In genomic region chr17:32297860-32298259, GRCh38 we compare ENCODE assay signal across 15 cellular contexts. TPM values are rescaled to one million over a fixed set of nuclear protein-coding genes. Genes with fewer than 3 reads are reported as not detected.
DNase-seq lines count a peak whose midpoint lies in the region; ATAC-seq, FAIRE-seq and TF ChIP-seq lines count a peak whose summit lies in the region.
"Had no signal": no experiment of that assay in that cellular context is flagged by ENCODE, and none has a peak within 500 bp of the region (broad histone marks: within the 10 kb centered on the region; RNA-seq: fewer than 3 reads in every experiment).

No MANE protein-coding gene starts in this region.

- TF ChIP-seq EP300 in H1 (IDR thresholded peaks at IDR 0.05; ENCODE audit: borderline replicate concordance in 1 of 2, low read depth in 2 of 2, low read length in 2 of 2), result no peak

- H3K36me3 ChIP-seq in HEK293 (ENCODE audit: control insufficient read depth in 2 of 2, insufficient read depth in 1 of 2, low read length in 2 of 2) (peaks cover 0 to 8% of the 10 kb centered on the region in 2 experiments; a peak in 2 of 3 replicates), H1 (ENCODE audit: control insufficient read depth in 2 of 4, insufficient read depth in 4 of 4, low read length in 3 of 4) (peaks cover 0 to 29% (median 0%) of the 10 kb centered on the region in 4 experiments; a peak in 3 of 8 replicates), osteoblast (ENCODE audit: insufficient read depth, low read length) (no peaks in the 10 kb centered on the region)
- H3K36me3 ChIP-seq: BE2C had no signal

- H3K9me3 ChIP-seq in HEK293 (ENCODE audit: control insufficient read depth, insufficient read depth, low read depth, low read length) (no peaks in the 10 kb centered on the region), H1 (ENCODE audit: insufficient read depth in 2 of 2, low read depth in 1 of 2, low read length in 1 of 2) (no peaks in the 10 kb centered on the region), osteoblast (ENCODE audit: low read depth, low read length) (no peaks in the 10 kb centered on the region)
- H3K9me3 ChIP-seq: BE2C had no signal

- no peak overlapping the region for H3K4ac ChIP-seq in H1 (replicated peaks; ENCODE audit: insufficient read length, low read depth, low read length)

- CTCF ChIA-PET in HEK293 (lab: Yijun Ruan, JAX), result interaction anchor here (1.0 to 2.3 kb wide), 3 partner anchors 22 to 45 kb away, joined by 3 to 7 read pairs (median 4); no protein-coding TSS in a partner anchor
- CTCF ChIA-PET in H1 (lab: Charles Lee; ENCODE audit: partially characterized antibody), result interaction anchor here (0.6 to 1.1 kb wide), 2 partner anchors 27 to 55 kb away, joined by 3 read pairs; no protein-coding TSS in a partner anchor

- POLR2A ChIA-PET in HEK293 (lab: Yijun Ruan, JAX), result no interaction called here
- POLR2A ChIA-PET in H1 (lab: Charles Lee; ENCODE audit: partially characterized antibody), result interaction anchor here (1.0 to 1.7 kb wide), 3 partner anchors 8 to 13 kb away, joined by 3 to 4 read pairs (median 3); no protein-coding TSS in a partner anchor

- H4K91ac ChIP-seq in H1 (replicated peaks; ENCODE audit: insufficient read length, low read length), result no peak overlapping the region

- no peak overlapping the region for H4K5ac ChIP-seq in H1 (ENCODE audit: insufficient read length, low read depth, low read length)

- TF ChIP-seq CTCF in HEK293 (tag by site-specific recombination; IDR thresholded peaks at IDR 0.05), result no peak
- no peak for TF ChIP-seq CTCF in H1 (IDR thresholded peaks at IDR 0.05; ENCODE audit: control extremely low read depth in 1 of 3, insufficient read depth in 1 of 3, low read depth in 1 of 3, low read length in 3 of 3)
- TF ChIP-seq CTCF in osteoblast (IDR thresholded peaks at IDR 0.05; ENCODE audit: extremely low read depth, low read depth, low read length), result no peak

- H3K79me2 ChIP-seq in H1 (ENCODE audit: control insufficient read depth in 1 of 2, insufficient read depth in 2 of 2, low read length in 2 of 2) (no peaks in the 10 kb centered on the region), osteoblast (ENCODE audit: insufficient read depth, low read length) (no peaks in the 10 kb centered on the region)

- DNase-seq in DMS 273 (lab: John Stamatoyannopoulos, UW; ENCODE audit: unreplicated experiment), result peak; percentile 65
- DNase-seq in H1 (ENCODE audit: low read depth in 1 of 2, low spot score in 2 of 2), result no peak
- peak; percentile 69 for DNase-seq in osteoblast (ENCODE audit: insufficient read length, low spot score, missing footprints)
- no peak for DNase-seq in DMS53 treated with DMSO at 0.1 percent for 48 hours (lab: John Stamatoyannopoulos, UW; ENCODE audit: unreplicated experiment)
- DNase-seq: BE2C; CD4-positive, alpha-beta memory T cell; H9 had no signal

- no peak overlapping the region for H3K4me2 ChIP-seq in H1 (ENCODE audit: insufficient read depth in 1 of 2, low read depth in 2 of 2, low read length in 2 of 2)
- no peak overlapping the region for H3K4me2 ChIP-seq in osteoblast (ENCODE audit: insufficient read depth, low read length)
- H3K4me2 ChIP-seq: GM23338 had no signal

- H3K23me2 ChIP-seq in H1 (ENCODE audit: low read depth, low read length), result no peaks in the 10 kb centered on the region

- peaks cover 26% of the 10 kb centered on the region for H3K4me1 ChIP-seq in HEK293 (ENCODE audit: control insufficient read depth, insufficient read depth, low read length)
- H3K4me1 ChIP-seq in H1 (replicated peaks in 1 of 4; ENCODE audit: control insufficient read depth in 3 of 4, insufficient read depth in 4 of 4, low read length in 3 of 4), result peaks cover under 1 to 21% (median 5%) of the 10 kb centered on the region in 4 experiments
- no peaks in the 10 kb centered on the region for H3K4me1 ChIP-seq in osteoblast (ENCODE audit: insufficient read depth, low read length)

- H2BK120ac ChIP-seq in H1 (replicated peaks; ENCODE audit: low read depth, low read length), result no peak overlapping the region

- no peak for TF ChIP-seq POLR2A in H1 (IDR thresholded peaks at IDR 0.05; ENCODE audit: control extremely low read depth in 1 of 2, low read depth in 2 of 2, low read length in 2 of 2)

- peak overlapping the region; percentile 89; the same call in 1 of the 2 replicates for H3K27ac ChIP-seq in HEK293 (ENCODE audit: extremely low read depth, low read depth, low read length)
- H3K27ac ChIP-seq in H1 (ENCODE audit: low read depth, low read length), result no peak overlapping the region
- H3K27ac ChIP-seq in osteoblast (ENCODE audit: low read depth, low read length), result no peak overlapping the region
- H3K27ac ChIP-seq: C4-2B had no signal

- H2AK5ac ChIP-seq in H1 (ENCODE audit: low read depth, low read length), result no peak overlapping the region; the same call in 1 of the 2 replicates

- H3K23ac ChIP-seq in H1 (ENCODE audit: insufficient read length), result no peak overlapping the region

- H2BK5ac ChIP-seq in H1 (ENCODE audit: low read depth, low read length), result no peak overlapping the region; the same call in 1 of the 2 replicates

- H3K14ac ChIP-seq in H1 (ENCODE audit: insufficient read length), result no peak overlapping the region

- TF ChIP-seq RAD21 in H1 (IDR thresholded peaks at IDR 0.05 in 1 of 2, conservative IDR thresholded peaks at IDR 0.05 in 1 of 2; ENCODE audit: low read depth in 2 of 2, low read length in 2 of 2), result no peak

- ATAC-seq in GM18502 (IDR thresholded peaks at IDR 0.05; ENCODE audit: poor library complexity, unreplicated experiment) (no peak), GM21360 (IDR thresholded peaks at IDR 0.05; ENCODE audit: unreplicated experiment) (no peak)
- ATAC-seq: GM12878, GM23338 had no signal

- H2AFZ ChIP-seq in H1 (ENCODE audit: low read length), result no peak overlapping the region
- no peak overlapping the region for H2AFZ ChIP-seq in osteoblast (ENCODE audit: low read length)
- H2AFZ ChIP-seq: GM23338 had no signal

- H3K18ac ChIP-seq in H1 (ENCODE audit: extremely low read depth, low read length), result no peak overlapping the region

- H3K27me3 ChIP-seq in H1 (replicated peaks in 1 of 4; ENCODE audit: control insufficient read depth in 3 of 4, extremely low read depth in 1 of 4, insufficient read depth in 3 of 4, low read length in 3 of 4), result no peaks in the 10 kb centered on the region
- H3K27me3 ChIP-seq in osteoblast (ENCODE audit: insufficient read depth, low read length), result peaks cover 5% of the 10 kb centered on the region
- H3K27me3 ChIP-seq: BE2C had no signal

- 91% methylated on average over 6 of the region's 6 CpGs; no CpG with 5 or more reads in 1 of the 2 experiments for WGBS in H1 (ENCODE audit: extremely low coverage in 1 of 2, insufficient coverage in 1 of 2, insufficient read length in 1 of 2, insufficient replicate concordance in 2 of 2, low coverage in 1 of 2, low lambda C conversion rate in 2 of 2, missing lambda C conversion rate in 1 of 2), 2 experiments

- no peaks in the 10 kb centered on the region for H3K79me1 ChIP-seq in H1 (ENCODE audit: low read depth, low read length)

- H3K4me3 ChIP-seq in HEK293 (ENCODE audit: low read depth, low read length) (no peak overlapping the region), H1 (ENCODE audit: extremely low read depth in 1 of 4, insufficient read depth in 2 of 4, low read depth in 3 of 4, low read length in 4 of 4) (no peak overlapping the region), osteoblast (ENCODE audit: insufficient read depth, low read length) (no peak overlapping the region)
- H3K4me3 ChIP-seq: GM12878, GM23338 had no signal

- no peak overlapping the region for H3K56ac ChIP-seq in H1 (replicated peaks; ENCODE audit: insufficient read length, low read depth, low read length)

- no peak overlapping the region for H2BK20ac ChIP-seq in H1 (ENCODE audit: low read length)

- FAIRE-seq in H1 (lab: Jason Lieb, UNC), result no peak
- FAIRE-seq: A204.1, GM12878 had no signal

- H2BK12ac ChIP-seq in H1 (ENCODE audit: low read depth, low read length), result no peak overlapping the region

- H4K8ac ChIP-seq in H1 (ENCODE audit: extremely low read depth, insufficient read depth, low read length), result no peak overlapping the region

- H4K20me1 ChIP-seq in H1 (replicated peaks in 1 of 2; ENCODE audit: control insufficient read depth in 1 of 2, insufficient read depth in 2 of 2, low read length in 2 of 2) (no peaks in the 10 kb centered on the region), osteoblast (ENCODE audit: insufficient read depth, low read length) (no peaks in the 10 kb centered on the region)

- H3K9ac ChIP-seq in H1 (replicated peaks in 1 of 4; ENCODE audit: extremely low read depth in 1 of 4, low read depth in 3 of 4, low read length in 3 of 4), result no peak overlapping the region

- H2BK15ac ChIP-seq in H1 (ENCODE audit: low read length), result peak overlapping the region; percentile 50; the same call in 1 of the 2 replicates

RNA-seq across cellular contexts. Expression of gene RHBDL3, which starts 32.2 kb away (rescaled TPM):
- total RNA-seq in H1 (2021; fragmentation: NEBNext Ultra II Directional; extraction: Animal tissue kit (Norgen Biotek cat#: 25700)), result 11.8 and 12.2 TPM in 2 replicates
- 9.6 and 15.9 TPM in 2 replicates for polyA plus RNA-seq in H1 (2011; rRNA removed)
- polyA plus RNA-seq in H1 (2011; cell fraction: cytosol; rRNA removed), result 12.9 TPM
- 19.8 TPM for polyA plus RNA-seq in H1 (2011; cell fraction: nucleus; rRNA removed)
- polyA plus RNA-seq in H1 (2012, experiment 1 of 2), result 10.2 to 14.8 TPM (median 13.4 TPM) in 4 replicates
- polyA plus RNA-seq in H1 (2012, experiment 2 of 2), result 8.6 TPM
- polyA plus RNA-seq in H1 (2013, experiment 1 of 2), result 2.7 TPM
- polyA plus RNA-seq in H1 (2013, experiment 2 of 2), result 2.7 TPM
- 15.4 and 19.0 TPM in 2 replicates for polyA minus RNA-seq in H1 (2011; rRNA and poly(A)+ RNA removed)
- 8.8 TPM for polyA minus RNA-seq in H1 (2011; cell fraction: cytosol; rRNA and poly(A)+ RNA removed)
- polyA minus RNA-seq in H1 (2011; cell fraction: nucleus; rRNA and poly(A)+ RNA removed), result 12.4 TPM
- under 0.01 TPM in 2 replicates for total RNA-seq in osteoblast
- total RNA-seq: CD4-positive, alpha-beta memory T cell had no signal
- polyA plus RNA-seq: CD4-positive, alpha-beta memory T cell; HepG2 had no signal

RNA-seq across cellular contexts. Expression of gene C17orf75, which starts 44.1 kb away (rescaled TPM):
- 35.4 and 42.6 TPM in 2 replicates for total RNA-seq in H1 (2021; fragmentation: NEBNext Ultra II Directional; extraction: Animal tissue kit (Norgen Biotek cat#: 25700))
- 12.0 and 15.8 TPM in 2 replicates for polyA plus RNA-seq in H1 (2011; rRNA removed)
- polyA plus RNA-seq in H1 (2011; cell fraction: cytosol; rRNA removed), result 28.3 TPM
- 17.9 TPM for polyA plus RNA-seq in H1 (2011; cell fraction: nucleus; rRNA removed)
- polyA plus RNA-seq in H1 (2012, experiment 1 of 2), result 27.6 to 38.1 TPM (median 37.1 TPM) in 4 replicates
- polyA plus RNA-seq in H1 (2012, experiment 2 of 2), result 5.0 TPM
- 29.9 TPM for polyA plus RNA-seq in H1 (2013, experiment 1 of 2)
- polyA plus RNA-seq in H1 (2013, experiment 2 of 2), result 28.1 TPM
- polyA minus RNA-seq in H1 (2011; rRNA and poly(A)+ RNA removed), result 19.6 and 23.2 TPM in 2 replicates
- polyA minus RNA-seq in H1 (2011; cell fraction: cytosol; rRNA and poly(A)+ RNA removed), result 16.4 TPM
- 21.9 TPM for polyA minus RNA-seq in H1 (2011; cell fraction: nucleus; rRNA and poly(A)+ RNA removed)
- 12.7 and 15.9 TPM in 2 replicates for total RNA-seq in osteoblast

RNA-seq across cellular contexts. Expression of gene ZNF207, which starts 52.1 kb away (rescaled TPM):
- total RNA-seq in H1 (2021; fragmentation: NEBNext Ultra II Directional; extraction: Animal tissue kit (Norgen Biotek cat#: 25700)), result 254 and 268 TPM in 2 replicates
- 214 and 286 TPM in 2 replicates for polyA plus RNA-seq in H1 (2011; rRNA removed)
- 246 TPM for polyA plus RNA-seq in H1 (2011; cell fraction: cytosol; rRNA removed)
- 286 TPM for polyA plus RNA-seq in H1 (2011; cell fraction: nucleus; rRNA removed)
- 183 to 222 TPM (median 202 TPM) in 4 replicates for polyA plus RNA-seq in H1 (2012, experiment 1 of 2)
- polyA plus RNA-seq in H1 (2012, experiment 2 of 2), result 68.0 TPM
- 185 TPM for polyA plus RNA-seq in H1 (2013, experiment 1 of 2)
- polyA plus RNA-seq in H1 (2013, experiment 2 of 2), result 175 TPM
- polyA minus RNA-seq in H1 (2011; rRNA and poly(A)+ RNA removed), result 453 and 460 TPM in 2 replicates
- polyA minus RNA-seq in H1 (2011; cell fraction: cytosol; rRNA and poly(A)+ RNA removed), result 181 TPM
- 307 TPM for polyA minus RNA-seq in H1 (2011; cell fraction: nucleus; rRNA and poly(A)+ RNA removed)
- 131 and 144 TPM in 2 replicates for total RNA-seq in osteoblast

Comparison
In these comparisons a context has a peak if more than half of its experiments do, and no peak if none do; other contexts are left out.
1. DNase-seq: peak in DMS 273 (single experiment) and osteoblast (single experiment); none in H1 (0 of 2) and DMS53 treated with DMSO at 0.1 percent for 48 hours (single experiment).
2. RNA of gene RHBDL3, which starts 32.2 kb away (total RNA-seq): 11.8 to 12.2 TPM in H1; under 0.01 TPM in osteoblast; every median in the first group is over 10 times any median in the second.